ENCODE assay signal across 8 cellular contexts in genomic region chr10:103745264-103746247, GRCh38.
DNase-seq lines count a peak whose midpoint lies in the region; ATAC-seq, FAIRE-seq and TF ChIP-seq lines count a peak whose summit lies in the region.

No MANE protein-coding gene starts in this region.

- no peaks in the 10 kb centered on the region for H3K36me3 ChIP-seq in SK-N-SH (replicated peaks in 1 of 2; ENCODE audit: control insufficient read depth in 1 of 2, insufficient read depth in 2 of 2, low read length in 1 of 2)
- H3K36me3 ChIP-seq in astrocyte (ENCODE audit: insufficient read depth, low read length): no peaks in the 10 kb centered on the region
- no peaks in the 10 kb centered on the region for H3K36me3 ChIP-seq in WERI-Rb-1

- H3K27me3 Mint-ChIP-seq in astrocyte (ENCODE audit: low read depth, unreplicated experiment): peaks cover 3% of the 10 kb centered on the region

- WGBS in SK-N-SH (ENCODE audit: low lambda C conversion rate): 80% methylated on average over 13 of the region's 17 CpGs

- H3K9me3 ChIP-seq in SK-N-SH (no peaks in the 10 kb centered on the region), astrocyte (ENCODE audit: insufficient read depth, low read depth, low read length) (no peaks in the 10 kb centered on the region), WERI-Rb-1 (ENCODE audit: severe bottlenecking) (no peaks in the 10 kb centered on the region)

- H3K27ac ChIP-seq in SK-N-SH (ENCODE audit: low read depth in 2 of 2, low read length in 1 of 2) (no peak overlapping the region), astrocyte (ENCODE audit: low read depth, low read length) (no peak overlapping the region), WERI-Rb-1 (no peak overlapping the region)

- POLR2A ChIA-PET in SK-N-SH (lab: Yijun Ruan, JAX): no interaction called here

- H3K4me3 ChIP-seq in SK-N-SH (ENCODE audit: low read depth in 2 of 2, low read length in 1 of 2): no peak overlapping the region
- no peak overlapping the region for H3K4me3 ChIP-seq in astrocyte (ENCODE audit: insufficient read depth, low read depth, low read length)
- H3K4me3 ChIP-seq in WERI-Rb-1 (ENCODE audit: low read depth, low read length): no peak overlapping the region

- TF ChIP-seq RAD21 in SK-N-SH (IDR thresholded peaks at IDR 0.05; ENCODE audit: low read length): no peak

- no peak overlapping the region for H3K4me2 ChIP-seq in SK-N-SH
- peak overlapping the region; percentile 31 for H3K4me2 ChIP-seq in astrocyte (ENCODE audit: low read length)

- H4K20me1 ChIP-seq in SK-N-SH (ENCODE audit: insufficient read depth): no peaks in the 10 kb centered on the region
- H4K20me1 ChIP-seq in astrocyte (ENCODE audit: insufficient read depth, low read length): no peaks in the 10 kb centered on the region

- no peak for FAIRE-seq in astrocyte (lab: Jason Lieb, UNC)

- H3K9ac ChIP-seq in SK-N-SH (no peak overlapping the region), astrocyte (ENCODE audit: low read length) (no peak overlapping the region)

- H3K36me3 Mint-ChIP-seq in astrocyte (ENCODE audit: low read depth, unreplicated experiment): no peaks in the 10 kb centered on the region

- ATAC-seq in GM21526 (IDR thresholded peaks at IDR 0.05; ENCODE audit: low FRiP score, unreplicated experiment): peak; percentile 55

- TF ChIP-seq CTCF in SK-N-SH (IDR thresholded peaks at IDR 0.05): no peak
- no peak for TF ChIP-seq CTCF in astrocyte (IDR thresholded peaks at IDR 0.05; ENCODE audit: insufficient read depth, low read depth, low read length)
- no peak for TF ChIP-seq CTCF in WERI-Rb-1 (IDR thresholded peaks at IDR 0.05; ENCODE audit: low read depth, low read length)

- peaks cover 6% of the 10 kb centered on the region for H3F3A ChIP-seq in SK-N-SH (replicated peaks; ENCODE audit: insufficient read depth)

- CTCF ChIA-PET in SK-N-SH (lab: Yijun Ruan, JAX): interaction anchor here (0.9 to 6.2 kb wide), 4 partner anchors 7 to 153 kb away, joined by 3 to 25 read pairs (median 5); no protein-coding TSS in a partner anchor

- H3K27me3 ChIP-seq in SK-N-SH (ENCODE audit: insufficient read depth) (no peaks in the 10 kb centered on the region), astrocyte (ENCODE audit: insufficient read depth, low read length) (no peaks in the 10 kb centered on the region), WERI-Rb-1 (ENCODE audit: insufficient read depth, low read depth, severe bottlenecking) (no peaks in the 10 kb centered on the region)

- H3K4me1 Mint-ChIP-seq in astrocyte (ENCODE audit: low read depth, unreplicated experiment): peaks cover 17% of the 10 kb centered on the region

- H3K4me1 ChIP-seq in SK-N-SH (ENCODE audit: control insufficient read depth in 1 of 2, insufficient read depth in 2 of 2, low read depth in 1 of 2, low read length in 1 of 2) (peaks cover 8 to 18% of the 10 kb centered on the region in 2 experiments; a peak in 3 of 4 replicates), astrocyte (ENCODE audit: insufficient read depth, low read length) (peaks cover 21% of the 10 kb centered on the region)

- H3K27ac Mint-ChIP-seq in astrocyte (ENCODE audit: unreplicated experiment): no peak overlapping the region

- no peaks in the 10 kb centered on the region for H3K9me3 Mint-ChIP-seq in astrocyte (ENCODE audit: unreplicated experiment)

- H3K9me2 ChIP-seq in SK-N-SH: no peaks in the 10 kb centered on the region

- DNase-seq in SK-N-SH (no peak), astrocyte (ENCODE audit: low read depth) (peak; percentile 30), NCI-H2227 treated with DMSO at 0.1 percent for 48 hours (lab: John Stamatoyannopoulos, UW) (no peak), occipital lobe (lab: John Stamatoyannopoulos, UW) (no peak), HK-2 (ENCODE audit: unreplicated experiment) (no peak), WERI-Rb-1 (no peak)
- peak; percentile 32 for DNase-seq in stimulated activated CD4-positive, alpha-beta T cell treated with anti-CD3 and anti-CD28 coated beads, Interleukin-1b, Interleukin-23, amount 100 ng/mL, for 1 hour (ENCODE audit: low read depth in 2 of 2)

- H2AFZ ChIP-seq in SK-N-SH (ENCODE audit: low read depth) (no peak overlapping the region), astrocyte (ENCODE audit: low read depth, low read length) (no peak overlapping the region)

- TF ChIP-seq EP300 in SK-N-SH (IDR thresholded peaks at IDR 0.05; ENCODE audit: borderline replicate concordance in 1 of 2, low read depth in 1 of 2, low read length in 1 of 2): no peak

- H3K79me2 ChIP-seq in SK-N-SH (ENCODE audit: insufficient read depth) (no peaks in the 10 kb centered on the region; the same call in 1 of the 2 replicates), astrocyte (ENCODE audit: insufficient read depth, low read length) (no peaks in the 10 kb centered on the region)

- H3K4me3 Mint-ChIP-seq in astrocyte (ENCODE audit: unreplicated experiment): no peak overlapping the region

TF ChIP-seq in SK-N-SH, 30 proteins besides CTCF, POLR2A, EP300 and RAD21:
- TF ChIP-seq FOSL2 (IDR thresholded peaks at IDR 0.05; ENCODE audit: borderline replicate concordance, low read depth) (peak; percentile 42; the same call in 1 of the 2 replicates), RXRA (IDR thresholded peaks at IDR 0.05; ENCODE audit: borderline replicate concordance, low read depth) (no peak)

Comparison
In these comparisons a context has a peak if more than half of its experiments do, and no peak if none do; other contexts are left out.
1. DNase-seq: peak in astrocyte (single experiment) and stimulated activated CD4-positive, alpha-beta T cell treated with anti-CD3 and anti-CD28 coated beads, Interleukin-1b, Interleukin-23, amount 100 ng/mL, for 1 hour (2 of 2); none in SK-N-SH (single experiment), NCI-H2227 treated with DMSO at 0.1 percent for 48 hours (single experiment), occipital lobe (single experiment), HK-2 (single experiment) and WERI-Rb-1 (single experiment).